Comparison of ENCODE assay signal across 1 cellular context in the genomic region with DNA sequence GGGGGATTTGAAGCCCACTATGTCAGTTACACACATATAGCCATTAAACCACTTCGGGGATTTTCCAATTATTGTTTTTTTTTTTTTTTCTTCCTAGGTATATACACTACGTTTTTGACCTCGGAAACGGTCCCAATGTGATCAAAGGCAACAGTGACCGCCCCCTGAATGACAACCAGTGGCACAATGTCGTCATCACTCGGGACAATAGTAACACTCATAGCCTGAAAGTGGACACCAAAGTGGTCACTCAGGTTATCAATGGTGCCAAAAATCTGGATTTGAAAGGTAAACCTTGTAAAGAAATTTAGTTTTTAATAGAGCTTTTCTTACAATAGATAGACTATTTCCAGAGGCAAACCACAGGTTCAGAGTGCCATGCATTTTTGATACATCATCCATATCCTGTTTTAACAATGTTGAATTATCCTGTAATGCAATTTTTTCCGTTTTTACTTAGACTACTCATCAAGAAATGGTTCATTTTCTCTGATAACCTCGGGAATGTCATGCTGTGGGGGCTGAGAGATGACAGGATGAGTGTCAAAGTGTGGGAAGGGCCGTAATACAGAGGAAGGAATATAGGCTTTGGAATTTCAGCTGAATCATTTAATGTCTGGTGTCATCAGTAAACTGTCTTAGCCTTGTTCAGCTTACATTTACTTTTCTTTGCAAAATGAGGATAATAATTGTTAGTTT.
TF ChIP-seq lines count a peak whose summit lies in the region.

No MANE protein-coding gene starts in this region.

TF ChIP-seq in SK-N-SH, 30 proteins besides CTCF, POLR2A, EP300 and RAD21 (continued from another document):
- TF ChIP-seq, protein P1, sequence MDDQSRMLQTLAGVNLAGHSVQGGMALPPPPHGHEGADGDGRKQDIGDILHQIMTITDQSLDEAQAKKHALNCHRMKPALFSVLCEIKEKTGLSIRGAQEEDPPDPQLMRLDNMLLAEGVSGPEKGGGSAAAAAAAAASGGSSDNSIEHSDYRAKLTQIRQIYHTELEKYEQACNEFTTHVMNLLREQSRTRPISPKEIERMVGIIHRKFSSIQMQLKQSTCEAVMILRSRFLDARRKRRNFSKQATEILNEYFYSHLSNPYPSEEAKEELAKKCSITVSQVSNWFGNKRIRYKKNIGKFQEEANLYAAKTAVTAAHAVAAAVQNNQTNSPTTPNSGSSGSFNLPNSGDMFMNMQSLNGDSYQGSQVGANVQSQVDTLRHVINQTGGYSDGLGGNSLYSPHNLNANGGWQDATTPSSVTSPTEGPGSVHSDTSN (IDR thresholded peaks at IDR 0.05): peak; percentile 84
- TF ChIP-seq TEAD4 (IDR thresholded peaks at IDR 0.05; ENCODE audit: borderline replicate concordance, insufficient read depth) (peak; percentile 91), NRF1 (IDR thresholded peaks at IDR 0.05; ENCODE audit: low read depth, low read length) (no peak), MEF2A (IDR thresholded peaks at IDR 0.05; ENCODE audit: borderline replicate concordance, low read depth) (peak; percentile 49; the same call in 1 of the 2 replicates), SMC3 (IDR thresholded peaks at IDR 0.05; ENCODE audit: low read depth, low read length) (no peak), FOSL2 (IDR thresholded peaks at IDR 0.05; ENCODE audit: borderline replicate concordance, low read depth) (peak; percentile 79), YY1 (IDR thresholded peaks at IDR 0.05; ENCODE audit: low read depth) (no peak), TCF12 (IDR thresholded peaks at IDR 0.05) (peak; percentile 84), NFIC (IDR thresholded peaks at IDR 0.05; ENCODE audit: borderline replicate concordance) (peak; percentile 43; the same call in 1 of the 2 replicates), JUND (IDR thresholded peaks at IDR 0.05) (peak; percentile 84), EZH2phosphoT487 (IDR thresholded peaks at IDR 0.05; ENCODE audit: borderline replicate concordance, low read depth) (no peak), RXRA (IDR thresholded peaks at IDR 0.05; ENCODE audit: borderline replicate concordance, low read depth) (peak; percentile 65; the same call in 1 of the 2 replicates)
- TF ChIP-seq, protein P2, sequence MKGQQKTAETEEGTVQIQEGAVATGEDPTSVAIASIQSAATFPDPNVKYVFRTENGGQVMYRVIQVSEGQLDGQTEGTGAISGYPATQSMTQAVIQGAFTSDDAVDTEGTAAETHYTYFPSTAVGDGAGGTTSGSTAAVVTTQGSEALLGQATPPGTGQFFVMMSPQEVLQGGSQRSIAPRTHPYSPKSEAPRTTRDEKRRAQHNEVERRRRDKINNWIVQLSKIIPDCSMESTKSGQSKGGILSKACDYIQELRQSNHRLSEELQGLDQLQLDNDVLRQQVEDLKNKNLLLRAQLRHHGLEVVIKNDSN (IDR thresholded peaks at IDR 0.05; ENCODE audit: borderline replicate concordance, low read depth): no peak
- TF ChIP-seq, protein P3, sequence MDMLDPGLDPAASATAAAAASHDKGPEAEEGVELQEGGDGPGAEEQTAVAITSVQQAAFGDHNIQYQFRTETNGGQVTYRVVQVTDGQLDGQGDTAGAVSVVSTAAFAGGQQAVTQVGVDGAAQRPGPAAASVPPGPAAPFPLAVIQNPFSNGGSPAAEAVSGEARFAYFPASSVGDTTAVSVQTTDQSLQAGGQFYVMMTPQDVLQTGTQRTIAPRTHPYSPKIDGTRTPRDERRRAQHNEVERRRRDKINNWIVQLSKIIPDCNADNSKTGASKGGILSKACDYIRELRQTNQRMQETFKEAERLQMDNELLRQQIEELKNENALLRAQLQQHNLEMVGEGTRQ (IDR thresholded peaks at IDR 0.05; ENCODE audit: borderline replicate concordance, low read depth, low read length): no peak
